Comparison of ENCODE assay signal across 11 cellular contexts in the genomic region with DNA sequence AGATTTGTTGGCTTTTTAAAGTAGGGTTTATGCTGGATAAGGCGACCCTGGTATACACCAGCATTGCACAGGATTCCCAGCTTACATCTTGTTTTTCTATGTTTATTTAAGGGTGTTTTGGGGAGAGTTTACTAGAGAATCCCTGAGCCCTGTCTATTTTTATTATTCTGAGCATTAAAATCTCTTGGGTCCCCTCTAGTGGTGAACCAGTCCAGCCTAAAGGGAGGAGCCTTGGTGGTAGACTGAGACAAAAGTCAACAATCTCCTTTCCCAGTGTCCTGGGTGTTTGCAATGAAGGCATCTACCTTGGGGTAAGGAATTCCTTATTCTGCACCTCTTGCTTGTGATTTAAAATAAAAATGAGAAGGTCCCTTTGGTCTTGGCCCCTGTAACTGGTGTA. TPM values are rescaled to one million over a fixed set of nuclear protein-coding genes. Genes with fewer than 3 reads are reported as not detected.
DNase-seq lines count a peak whose midpoint lies in the region; ATAC-seq and TF ChIP-seq lines count a peak whose summit lies in the region.
"Had no signal": no experiment of that assay in that cellular context is flagged by ENCODE, and none has a peak within 500 bp of the region (broad histone marks: within the 10 kb centered on the region; RNA-seq: fewer than 3 reads in every experiment).

No MANE protein-coding gene starts in this region.

- H3K4me2 ChIP-seq in IMR-90 (ENCODE audit: low read depth, low read length): no peak overlapping the region

- no peaks in the 10 kb centered on the region for H3K36me3 Mint-ChIP-seq in chondrocyte (ENCODE audit: low read depth)

- H3K9ac ChIP-seq in IMR-90 (ENCODE audit: low read depth, low read length): no peak overlapping the region

- H3K27ac Mint-ChIP-seq in chondrocyte (ENCODE audit: unreplicated experiment): no peak overlapping the region

- H4K8ac ChIP-seq in IMR-90 (ENCODE audit: low read depth in 2 of 2, low read length in 2 of 2): no peak overlapping the region

- no peaks in the 10 kb centered on the region for H3K9me3 Mint-ChIP-seq in chondrocyte (ENCODE audit: low read depth)

- ATAC-seq in IMR-90 (ENCODE audit: low read depth) (peak; percentile 79), HG02885 (IDR thresholded peaks at IDR 0.05; ENCODE audit: poor library complexity, unreplicated experiment) (no peak), HG03432 (IDR thresholded peaks at IDR 0.05; ENCODE audit: unreplicated experiment) (no peak), GM21526 (IDR thresholded peaks at IDR 0.05; ENCODE audit: low FRiP score, unreplicated experiment) (no peak)

- no peak overlapping the region for H3K14ac ChIP-seq in IMR-90 (replicated peaks; ENCODE audit: low read depth, low read length)

- no peaks in the 10 kb centered on the region for H4K20me1 ChIP-seq in IMR-90 (ENCODE audit: insufficient read depth, low read length)

- POLR2A ChIA-PET in BJ (lab: Charles Lee) (no interaction called here), IMR-90 (lab: Charles Lee; ENCODE audit: unreplicated experiment) (no interaction called here)

- H3K27ac ChIP-seq in IMR-90 (ENCODE audit: insufficient read depth, low read length) (no peak overlapping the region), prostate gland (no peak overlapping the region)

- H3K4me3 ChIP-seq in BJ (ENCODE audit: low read depth, low read length): no peak overlapping the region
- H3K4me3 ChIP-seq in IMR-90 (ENCODE audit: insufficient read depth, low read depth, low read length): no peak overlapping the region
- no peak overlapping the region for H3K4me3 ChIP-seq in prostate gland

- no peak overlapping the region for H2AFZ ChIP-seq in IMR-90 (replicated peaks; ENCODE audit: low read length, poor library complexity)

- H2BK5ac ChIP-seq in IMR-90 (ENCODE audit: low read depth, low read length, poor library complexity, severe bottlenecking): no peak overlapping the region

- TF ChIP-seq RAD21 in IMR-90 (IDR thresholded peaks at IDR 0.05; ENCODE audit: low read length): peak; percentile 43

- peak overlapping the region; percentile 11; the same call in 1 of the 2 replicates for H4K5ac ChIP-seq in IMR-90 (ENCODE audit: low read depth, low read length)

- no peak overlapping the region for H2BK120ac ChIP-seq in IMR-90 (ENCODE audit: low read depth, low read length)

- H3K4me1 Mint-ChIP-seq in chondrocyte (ENCODE audit: low read depth): no peaks in the 10 kb centered on the region

- no peak overlapping the region; the same call in 1 of the 2 replicates for H4K91ac ChIP-seq in IMR-90 (ENCODE audit: insufficient read depth, low read depth, low read length)

- H2AK9ac ChIP-seq in IMR-90 (replicated peaks; ENCODE audit: low read depth, low read length, poor library complexity): no peak overlapping the region

- BruUV-seq in IMR-90 (replicated peaks; lab: Mats Ljungman, UMichigan): no TSS peak

- peak; percentile 57 for TF ChIP-seq CTCF in BJ (IDR thresholded peaks at IDR 0.05; ENCODE audit: insufficient read depth, low read depth, low read length)
- TF ChIP-seq CTCF in IMR-90 (conservative IDR thresholded peaks at IDR 0.05; ENCODE audit: low read depth, low read length): peak; percentile 45
- peak; percentile 62 for TF ChIP-seq CTCF in chondrocyte (IDR thresholded peaks at IDR 0.05)
- TF ChIP-seq CTCF in prostate gland (IDR thresholded peaks at IDR 0.05): peak in 2 of 4 experiments; percentile 24 to 25

- H3K9me3 ChIP-seq in IMR-90 (ENCODE audit: control insufficient read depth, insufficient read depth, low read length) (no peaks in the 10 kb centered on the region), prostate gland (no peaks in the 10 kb centered on the region)

- no peak overlapping the region for H3K4me3 Mint-ChIP-seq in chondrocyte (ENCODE audit: unreplicated experiment)

- no peak overlapping the region for H3K23ac ChIP-seq in IMR-90 (ENCODE audit: low read depth, low read length)

- H3K4me1 ChIP-seq in IMR-90 (ENCODE audit: control insufficient read depth, insufficient read depth, low read length): peaks cover 5% of the 10 kb centered on the region; the same call in 1 of the 2 replicates
- H3K4me1 ChIP-seq in prostate gland (replicated peaks): no peaks in the 10 kb centered on the region

- H2BK15ac ChIP-seq in IMR-90 (ENCODE audit: low read depth, low read length): no peak overlapping the region

- H3K18ac ChIP-seq in IMR-90 (ENCODE audit: low read depth, low read length): peak overlapping the region; percentile 62; the same call in 1 of the 2 replicates

- WGBS in IMR-90 (ENCODE audit: extremely low coverage in 2 of 2, insufficient read length in 1 of 2), 2 experiments: no CpG with 5 or more reads among the region's 1 CpG
- WGBS in prostate gland: 96% methylated on average over 1 of the region's 1 CpG

- in situ Hi-C loops in IMR-90 (cut with MboI; ENCODE audit: low sequenced_read_pairs): no loop called here

- H3K9me1 ChIP-seq in IMR-90 (ENCODE audit: insufficient read depth, low read length): peaks cover 5% of the 10 kb centered on the region; the same call in 1 of the 2 replicates

- no peak overlapping the region for H2AK5ac ChIP-seq in IMR-90 (ENCODE audit: low read depth, low read length)

- TF ChIP-seq POLR2A in IMR-90 (IDR thresholded peaks at IDR 0.05; ENCODE audit: low read depth, low read length): no peak
- TF ChIP-seq POLR2A in prostate gland (IDR thresholded peaks at IDR 0.05): no peak

- H3K36me3 ChIP-seq in BJ (ENCODE audit: control insufficient read depth, insufficient read depth, low read length) (no peaks in the 10 kb centered on the region), IMR-90 (ENCODE audit: control insufficient read depth, insufficient read depth, low read length) (no peaks in the 10 kb centered on the region), prostate gland (no peaks in the 10 kb centered on the region)

- CTCF ChIA-PET in BJ (lab: Yijun Ruan, JAX): no interaction called here
- CTCF ChIA-PET in IMR-90 (lab: Yijun Ruan, JAX): interaction anchor here (1.5 kb wide), 1 partner anchor 96 kb away, joined by 3 read pairs; no protein-coding TSS in a partner anchor

- H3K4ac ChIP-seq in IMR-90 (ENCODE audit: low read depth, low read length): no peak overlapping the region

- H3K27me3 ChIP-seq in BJ (ENCODE audit: control insufficient read depth, insufficient read depth, low read length) (peaks cover 3% of the 10 kb centered on the region), IMR-90 (ENCODE audit: control insufficient read depth, insufficient read depth, low read length) (peaks cover 3% of the 10 kb centered on the region; the same call in 1 of the 2 replicates), prostate gland (replicated peaks; ENCODE audit: insufficient read depth) (no peaks in the 10 kb centered on the region)

- H2BK20ac ChIP-seq in IMR-90 (ENCODE audit: low read depth, low read length): no peak overlapping the region; the same call in 1 of the 2 replicates

- H3K79me1 ChIP-seq in IMR-90 (ENCODE audit: low read depth in 1 of 2, low read length in 2 of 2): no peaks in the 10 kb centered on the region

- dilution Hi-C loops in IMR-90 (cut with HindIII; ENCODE audit: low sequenced_read_pairs, unreplicated experiment): no loop called here

- H3K56ac ChIP-seq in IMR-90 (ENCODE audit: extremely low read depth, insufficient read depth, low read length): no peak overlapping the region

- peaks cover 11% of the 10 kb centered on the region for H3K27me3 Mint-ChIP-seq in chondrocyte (ENCODE audit: low read depth)

- intact Hi-C loops in IMR-90 (cut with micrococcal nuclease): loop anchor here (2.0 kb wide), 1 partner anchor 96 kb away; no protein-coding TSS in a partner anchor
- intact Hi-C loops in prostate gland (cut with DNase I): no loop called here

- DNase-seq in BJ (ENCODE audit: low read depth) (no peak), IMR-90 (peak; percentile 14), chondrocyte (ENCODE audit: low spot score) (no peak), midbrain (lab: John Stamatoyannopoulos, UW) (peak; percentile 33), prostate gland (ENCODE audit: low spot score) (no peak)
- DNase-seq: aorta, NCI-H1105 treated with DMSO at 0.1 percent for 48 hours had no signal

TF ChIP-seq in IMR-90, 13 proteins besides CTCF, POLR2A, EP300 and RAD21:
- TF ChIP-seq NFE2L2 (IDR thresholded peaks at IDR 0.05; ENCODE audit: low read depth, low read length) (no peak), SMC3 (IDR thresholded peaks at IDR 0.05; ENCODE audit: low read depth, low read length) (peak; percentile 35; the same call in 1 of the 2 replicates)

RNA-seq across cellular contexts. Expression of gene ANTXRL, which starts 38.2 kb away (rescaled TPM):
- not detected in 2 replicates for polyA plus RNA-seq in BJ (2011; rRNA removed)
- polyA minus RNA-seq in BJ (2011; rRNA and poly(A)+ RNA removed): not detected in 2 replicates
- total RNA-seq in IMR-90 (2012; rRNA removed): not detected in 2 replicates
- not detected in 2 replicates for polyA plus RNA-seq in IMR-90 (2012; rRNA removed)
- polyA plus RNA-seq in IMR-90 (2012; cell fraction: cytosol; rRNA removed): not detected in 2 replicates
- polyA plus RNA-seq in IMR-90 (2012; cell fraction: nucleus; rRNA removed; ENCODE audit: low replicate concordance): 0.03 TPM in 1 of 2 replicates, not detected in the other
- total RNA-seq in chondrocyte: not detected in 3 replicates
- total RNA-seq in prostate gland: 1 to 10 TPM in 1 of 2 donors, not detected in 1; 3.4 TPM
- total RNA-seq: Daoy had no signal
- polyA plus RNA-seq: aorta had no signal

RNA-seq across cellular contexts. Expression of gene ANXA8L1, which starts 50.6 kb away (rescaled TPM):
- polyA plus RNA-seq in BJ (2011; rRNA removed): 0.53 and 0.54 TPM in 2 replicates
- 0.26 and 0.95 TPM in 2 replicates for polyA minus RNA-seq in BJ (2011; rRNA and poly(A)+ RNA removed)
- 0.18 and 0.28 TPM in 2 replicates for total RNA-seq in IMR-90 (2012; rRNA removed)
- polyA plus RNA-seq in IMR-90 (2012; rRNA removed): 0.32 TPM in 2 replicates
- 0.15 TPM in 2 replicates for polyA plus RNA-seq in IMR-90 (2012; cell fraction: cytosol; rRNA removed)
- 1.2 and 1.3 TPM in 2 replicates for polyA plus RNA-seq in IMR-90 (2012; cell fraction: nucleus; rRNA removed; ENCODE audit: low replicate concordance)
- total RNA-seq in chondrocyte: 0.27 to 0.97 TPM in 2 of 3 replicates, not detected in the other
- total RNA-seq in prostate gland: 10 to 100 TPM; 12.3 to 15.0 TPM
- total RNA-seq: aorta had no signal

Comparison
In these comparisons a context has a peak if more than half of its experiments do, and no peak if none do; other contexts are left out.
1. DNase-seq: peak in IMR-90 (single experiment) and midbrain (single experiment); none in BJ (single experiment), chondrocyte (single experiment) and prostate gland (single experiment).